In genomic region chr14:102584871-102585869, GRCh38 we compare ENCODE assay signal across 1 cellular context.
TF ChIP-seq lines count a peak whose summit lies in the region.

No MANE protein-coding gene starts in this region.

TF ChIP-seq in HepG2, 621 proteins besides CTCF, POLR2A, EP300 and RAD21 (continued from another document and continues in another):
- no peak for TF ChIP-seq ZNF704 (CRISPR knock-in tag; IDR thresholded peaks at IDR 0.05; ENCODE audit: borderline replicate concordance)
- peak; percentile 52; the same call in 1 of the 2 replicates for TF ChIP-seq ZNF430 (CRISPR knock-in tag; IDR thresholded peaks at IDR 0.05)
- no peak for TF ChIP-seq JUN (CRISPR knock-in tag; IDR thresholded peaks at IDR 0.05)
- no peak for TF ChIP-seq GATA4 (IDR thresholded peaks at IDR 0.05; ENCODE audit: borderline replicate concordance, low read depth)
- no peak for TF ChIP-seq NFATC3 (CRISPR knock-in tag; IDR thresholded peaks at IDR 0.05)
- TF ChIP-seq, protein P1, sequence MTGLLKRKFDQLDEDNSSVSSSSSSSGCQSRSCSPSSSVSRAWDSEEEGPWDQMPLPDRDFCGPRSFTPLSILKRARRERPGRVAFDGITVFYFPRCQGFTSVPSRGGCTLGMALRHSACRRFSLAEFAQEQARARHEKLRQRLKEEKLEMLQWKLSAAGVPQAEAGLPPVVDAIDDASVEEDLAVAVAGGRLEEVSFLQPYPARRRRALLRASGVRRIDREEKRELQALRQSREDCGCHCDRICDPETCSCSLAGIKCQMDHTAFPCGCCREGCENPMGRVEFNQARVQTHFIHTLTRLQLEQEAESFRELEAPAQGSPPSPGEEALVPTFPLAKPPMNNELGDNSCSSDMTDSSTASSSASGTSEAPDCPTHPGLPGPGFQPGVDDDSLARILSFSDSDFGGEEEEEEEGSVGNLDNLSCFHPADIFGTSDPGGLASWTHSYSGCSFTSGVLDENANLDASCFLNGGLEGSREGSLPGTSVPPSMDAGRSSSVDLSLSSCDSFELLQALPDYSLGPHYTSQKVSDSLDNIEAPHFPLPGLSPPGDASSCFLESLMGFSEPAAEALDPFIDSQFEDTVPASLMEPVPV (CRISPR knock-in tag; IDR thresholded peaks at IDR 0.05), result no peak
- TF ChIP-seq ZNF230 (CRISPR knock-in tag; IDR thresholded peaks at IDR 0.05), result no peak
- no peak for TF ChIP-seq KAT2B (IDR thresholded peaks at IDR 0.05; ENCODE audit: borderline replicate concordance, low read depth, low read length)
- TF ChIP-seq ZNF766 (CRISPR knock-in tag; IDR thresholded peaks at IDR 0.05; ENCODE audit: borderline replicate concordance), result no peak
- TF ChIP-seq MIER2 (CRISPR knock-in tag; IDR thresholded peaks at IDR 0.05), result no peak
- no peak for TF ChIP-seq CREBL2 (CRISPR knock-in tag; IDR thresholded peaks at IDR 0.05; ENCODE audit: borderline replicate concordance)
- TF ChIP-seq WIZ (CRISPR knock-in tag; IDR thresholded peaks at IDR 0.05), result no peak
- TF ChIP-seq MTA1 (CRISPR knock-in tag; IDR thresholded peaks at IDR 0.05; ENCODE audit: borderline replicate concordance), result 0 out of 2 replicates have a peak, but pooled peaks have one; percentile 19
- no peak for TF ChIP-seq ZNF83 (CRISPR knock-in tag; IDR thresholded peaks at IDR 0.05; ENCODE audit: borderline replicate concordance)
- TF ChIP-seq NR2F1 (CRISPR knock-in tag; IDR thresholded peaks at IDR 0.05), result no peak
- TF ChIP-seq, protein P2, sequence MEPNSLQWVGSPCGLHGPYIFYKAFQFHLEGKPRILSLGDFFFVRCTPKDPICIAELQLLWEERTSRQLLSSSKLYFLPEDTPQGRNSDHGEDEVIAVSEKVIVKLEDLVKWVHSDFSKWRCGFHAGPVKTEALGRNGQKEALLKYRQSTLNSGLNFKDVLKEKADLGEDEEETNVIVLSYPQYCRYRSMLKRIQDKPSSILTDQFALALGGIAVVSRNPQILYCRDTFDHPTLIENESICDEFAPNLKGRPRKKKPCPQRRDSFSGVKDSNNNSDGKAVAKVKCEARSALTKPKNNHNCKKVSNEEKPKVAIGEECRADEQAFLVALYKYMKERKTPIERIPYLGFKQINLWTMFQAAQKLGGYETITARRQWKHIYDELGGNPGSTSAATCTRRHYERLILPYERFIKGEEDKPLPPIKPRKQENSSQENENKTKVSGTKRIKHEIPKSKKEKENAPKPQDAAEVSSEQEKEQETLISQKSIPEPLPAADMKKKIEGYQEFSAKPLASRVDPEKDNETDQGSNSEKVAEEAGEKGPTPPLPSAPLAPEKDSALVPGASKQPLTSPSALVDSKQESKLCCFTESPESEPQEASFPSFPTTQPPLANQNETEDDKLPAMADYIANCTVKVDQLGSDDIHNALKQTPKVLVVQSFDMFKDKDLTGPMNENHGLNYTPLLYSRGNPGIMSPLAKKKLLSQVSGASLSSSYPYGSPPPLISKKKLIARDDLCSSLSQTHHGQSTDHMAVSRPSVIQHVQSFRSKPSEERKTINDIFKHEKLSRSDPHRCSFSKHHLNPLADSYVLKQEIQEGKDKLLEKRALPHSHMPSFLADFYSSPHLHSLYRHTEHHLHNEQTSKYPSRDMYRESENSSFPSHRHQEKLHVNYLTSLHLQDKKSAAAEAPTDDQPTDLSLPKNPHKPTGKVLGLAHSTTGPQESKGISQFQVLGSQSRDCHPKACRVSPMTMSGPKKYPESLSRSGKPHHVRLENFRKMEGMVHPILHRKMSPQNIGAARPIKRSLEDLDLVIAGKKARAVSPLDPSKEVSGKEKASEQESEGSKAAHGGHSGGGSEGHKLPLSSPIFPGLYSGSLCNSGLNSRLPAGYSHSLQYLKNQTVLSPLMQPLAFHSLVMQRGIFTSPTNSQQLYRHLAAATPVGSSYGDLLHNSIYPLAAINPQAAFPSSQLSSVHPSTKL (CRISPR knock-in tag; IDR thresholded peaks at IDR 0.05), result no peak
- no peak; the same call in 1 of the 2 replicates for TF ChIP-seq ZNF564 (CRISPR knock-in tag; IDR thresholded peaks at IDR 0.05)
- TF ChIP-seq ZBED4 (CRISPR knock-in tag; IDR thresholded peaks at IDR 0.05; ENCODE audit: borderline replicate concordance), result no peak
- TF ChIP-seq ZNF562 (CRISPR knock-in tag; IDR thresholded peaks at IDR 0.05; ENCODE audit: borderline replicate concordance), result no peak
- no peak for TF ChIP-seq NONO (IDR thresholded peaks at IDR 0.05)
- TF ChIP-seq NONO (CRISPR knock-in tag; conservative IDR thresholded peaks at IDR 0.05), result no peak
- TF ChIP-seq ARID3A (IDR thresholded peaks at IDR 0.05; ENCODE audit: low read depth, low read length), result no peak
- peak; percentile 35 for TF ChIP-seq AGO1 (IDR thresholded peaks at IDR 0.05; ENCODE audit: low read depth, low read length, poor library complexity, severe bottlenecking)
- no peak for TF ChIP-seq ZNF558 (CRISPR knock-in tag; IDR thresholded peaks at IDR 0.05; ENCODE audit: borderline replicate concordance)
- no peak for TF ChIP-seq ZNF784 (CRISPR knock-in tag; IDR thresholded peaks at IDR 0.05; ENCODE audit: borderline replicate concordance)
- no peak for TF ChIP-seq TGIF2 (CRISPR knock-in tag; IDR thresholded peaks at IDR 0.05)
- TF ChIP-seq ATF2 (CRISPR knock-in tag; IDR thresholded peaks at IDR 0.05), result no peak
- TF ChIP-seq ISL2 (CRISPR knock-in tag; IDR thresholded peaks at IDR 0.05), result no peak
- TF ChIP-seq, protein P3, sequence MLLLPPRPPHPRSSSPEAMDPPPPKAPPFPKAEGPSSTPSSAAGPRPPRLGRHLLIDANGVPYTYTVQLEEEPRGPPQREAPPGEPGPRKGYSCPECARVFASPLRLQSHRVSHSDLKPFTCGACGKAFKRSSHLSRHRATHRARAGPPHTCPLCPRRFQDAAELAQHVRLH (CRISPR knock-in tag; IDR thresholded peaks at IDR 0.05; ENCODE audit: borderline replicate concordance, low read depth), result no peak
- TF ChIP-seq PHF21A (CRISPR knock-in tag; IDR thresholded peaks at IDR 0.05), result no peak
- no peak for TF ChIP-seq E2F2 (CRISPR knock-in tag; IDR thresholded peaks at IDR 0.05; ENCODE audit: borderline replicate concordance)
- TF ChIP-seq NFKB2 (CRISPR knock-in tag; IDR thresholded peaks at IDR 0.05; ENCODE audit: borderline replicate concordance), result peak; percentile 41; the same call in 1 of the 2 replicates
- TF ChIP-seq CENPBD1 (CRISPR knock-in tag; IDR thresholded peaks at IDR 0.05; ENCODE audit: borderline replicate concordance, low read depth), result no peak
- no peak for TF ChIP-seq ZNF746 (CRISPR knock-in tag; IDR thresholded peaks at IDR 0.05)
- TF ChIP-seq BCL6 (CRISPR knock-in tag; IDR thresholded peaks at IDR 0.05), result no peak
- TF ChIP-seq RFXAP (CRISPR knock-in tag; IDR thresholded peaks at IDR 0.05; ENCODE audit: borderline replicate concordance), result no peak
- no peak for TF ChIP-seq RFX1 (IDR thresholded peaks at IDR 0.05)
- no peak for TF ChIP-seq PCBP1 (IDR thresholded peaks at IDR 0.05; ENCODE audit: borderline replicate concordance, low read depth, low read length)
- no peak for TF ChIP-seq MNT (IDR thresholded peaks at IDR 0.05)
- no peak for TF ChIP-seq SMAD1 (CRISPR knock-in tag; IDR thresholded peaks at IDR 0.05; ENCODE audit: borderline replicate concordance, low read depth)
